In genomic region chr1:43980255-43981134, GRCh38 we compare ENCODE assay signal across 8 cellular contexts. TPM values are rescaled to one million over a fixed set of nuclear protein-coding genes. Genes with fewer than 3 reads are reported as not detected.
DNase-seq lines count a peak whose midpoint lies in the region; ATAC-seq and TF ChIP-seq lines count a peak whose summit lies in the region.

No MANE protein-coding gene starts in this region.

- H3K36me3 ChIP-seq in PC-9 (ENCODE audit: low read depth) (peaks cover 17% of the 10 kb centered on the region), esophagus muscularis mucosa (peaks cover 13 to 49% (median 40%) of the 10 kb centered on the region in 4 donors), psoas muscle (ENCODE audit: insufficient read depth in 1 of 2, low read depth in 1 of 2) (peaks cover 0 to 44% of the 10 kb centered on the region in 2 donors)

- no peak overlapping the region for H2AFZ ChIP-seq in PC-9

- TF ChIP-seq POLR2A in esophagus muscularis mucosa (IDR thresholded peaks at IDR 0.05; ENCODE audit: low read depth) (no peak), GM18505 (IDR thresholded peaks at IDR 0.05; ENCODE audit: borderline replicate concordance, extremely low read depth, insufficient read depth, insufficient read length) (no peak)

- H3K4me1 ChIP-seq in PC-9 (replicated peaks; ENCODE audit: insufficient read depth) (peaks cover 45% of the 10 kb centered on the region), esophagus muscularis mucosa (peaks cover 40 to 60% (median 49%) of the 10 kb centered on the region in 4 donors), psoas muscle (peaks cover 27% of the 10 kb centered on the region)

- intact Hi-C loops in PC-9 (cut with micrococcal nuclease; ENCODE audit: unreplicated experiment) (loop anchor here (1.0 kb wide), 1 partner anchor 11 kb away; the partner anchor contains the start of gene CCDC24), esophagus muscularis mucosa (cut with DNase I) (no loop called here), psoas muscle (cut with DNase I) (no loop called here)

- WGBS in esophagus muscularis mucosa, result 70% methylated on average over 9 of the region's 13 CpGs
- 55 to 60% (median 57%) methylated on average over 13 of the region's 13 CpGs for WGBS in psoas muscle, 3 donors

- no peaks in the 10 kb centered on the region for H3K9me3 ChIP-seq in PC-9 (ENCODE audit: insufficient read depth, low read depth)
- H3K9me3 ChIP-seq in esophagus muscularis mucosa, result no peaks in the 10 kb centered on the region
- no peaks in the 10 kb centered on the region for H3K9me3 ChIP-seq in psoas muscle

- peak overlapping the region; percentile 38; the same call in 1 of the 2 replicates for H3K27ac ChIP-seq in PC-9
- H3K27ac ChIP-seq in esophagus muscularis mucosa (replicated peaks in 1 of 4), result peak overlapping the region; percentile 57 to 75 (median 63)
- peak overlapping the region; percentile 74 for H3K27ac ChIP-seq in psoas muscle

- H3K9me2 ChIP-seq in PC-9 (ENCODE audit: insufficient read depth), result no peaks in the 10 kb centered on the region

- peak overlapping the region; percentile 88 for H3K4me2 ChIP-seq in PC-9

- H4K20me1 ChIP-seq in PC-9 (ENCODE audit: insufficient read depth), result peaks cover 12% of the 10 kb centered on the region; the same call in 1 of the 2 replicates

- POLR2A ChIA-PET in PC-9 (lab: Charles Lee; ENCODE audit: unreplicated experiment), result no interaction called here

- CTCF ChIA-PET in PC-9 (lab: Charles Lee), result interaction anchor here (0.5 kb wide), 1 partner anchor 45 kb away, joined by 4 read pairs; no protein-coding TSS in a partner anchor

- H3F3A ChIP-seq in PC-9 (ENCODE audit: insufficient read depth, low read depth), result peaks cover 33% of the 10 kb centered on the region; the same call in 1 of the 2 replicates

- no peak for TF ChIP-seq CTCF in PC-9 (conservative IDR thresholded peaks at IDR 0.05)
- no peak for TF ChIP-seq CTCF in esophagus muscularis mucosa (IDR thresholded peaks at IDR 0.05)
- no peak for TF ChIP-seq CTCF in psoas muscle (IDR thresholded peaks at IDR 0.05)

- no peak for ATAC-seq in psoas muscle
- ATAC-seq in GM18505 (IDR thresholded peaks at IDR 0.05; ENCODE audit: unreplicated experiment), result no peak

- H3K4me3 ChIP-seq in PC-9, result peak overlapping the region; percentile 81
- peak overlapping the region; percentile 72 to 89 (median 83) for H3K4me3 ChIP-seq in esophagus muscularis mucosa
- peak overlapping the region; percentile 94 for H3K4me3 ChIP-seq in psoas muscle

- H3K27me3 ChIP-seq in PC-9 (ENCODE audit: insufficient read depth, low read depth) (no peaks in the 10 kb centered on the region), esophagus muscularis mucosa (no peaks in the 10 kb centered on the region), psoas muscle (ENCODE audit: insufficient read depth in 3 of 3, low read length in 2 of 3) (no peaks in the 10 kb centered on the region)

- DNase-seq in GM03348 (ENCODE audit: low spot score) (peak; percentile 39), PC-9 (peak in 1 of 2 experiments; percentile 55), esophagus muscularis mucosa (ENCODE audit: extremely low spot score) (no peak), psoas muscle (no peak), NCI-H82 treated with DMSO at 0.1 percent for 48 hours (lab: John Stamatoyannopoulos, UW; ENCODE audit: unreplicated experiment) (no peak), NCI-H187 treated with DMSO at 0.1 percent for 48 hours (lab: John Stamatoyannopoulos, UW) (no peak), D341Med (ENCODE audit: low spot score) (no peak)

- no TSS peak for BruUV-seq in PC-9 (replicated peaks; lab: Mats Ljungman, UMichigan)

- TF ChIP-seq EP300 in esophagus muscularis mucosa (IDR thresholded peaks at IDR 0.05), result no peak

- H3K79me2 ChIP-seq in PC-9 (ENCODE audit: low read depth), result peaks cover 63% of the 10 kb centered on the region

RNA-seq across cellular contexts. Expression of gene B4GALT2, which starts 1.5 kb away (rescaled TPM):
- total RNA-seq in PC-9 (2021), result 66.2 and 72.9 TPM in 2 replicates
- total RNA-seq in esophagus muscularis mucosa, result 10 to 100 TPM; 45.3 to 94.5 (median 77.5) TPM
- total RNA-seq in psoas muscle, result 10 to 100 TPM; 33.5 to 54.9 (median 50.7) TPM
- polyA plus RNA-seq in psoas muscle, result 10 to 100 TPM; 57.1 to 81.0 (median 60.2) TPM

RNA-seq across cellular contexts. Expression of gene ATP6V0B, which starts 5.7 kb away (rescaled TPM):
- total RNA-seq in PC-9 (2021) (110 and 125 TPM in 2 replicates), esophagus muscularis mucosa (100 to 1,000 TPM in 1 of 4 donors, 10 to 100 TPM in 3; 68.1 to 122 (median 98.2) TPM), psoas muscle (100 to 1,000 TPM in 3 of 4 donors, 10 to 100 TPM in 1; 87.9 to 133 (median 106) TPM)
- 100 to 1,000 TPM; 159 to 260 (median 236) TPM for polyA plus RNA-seq in psoas muscle

RNA-seq across cellular contexts. Expression of gene DPH2, which starts 10.7 kb away (rescaled TPM):
- total RNA-seq in PC-9 (2021) (32.8 and 37.8 TPM in 2 replicates), esophagus muscularis mucosa (10 to 100 TPM; 13.7 to 29.2 (median 19.2) TPM), psoas muscle (10 to 100 TPM; 37.8 to 62.9 (median 44.3) TPM)
- polyA plus RNA-seq in psoas muscle, result 100 to 1,000 TPM in 1 of 3 donors, 10 to 100 TPM in 2; 53.7 to 123 (median 87.6) TPM

RNA-seq across cellular contexts. Expression of gene CCDC24, which starts 10.9 kb away (rescaled TPM):
- 47.9 and 56.5 TPM in 2 replicates for total RNA-seq in PC-9 (2021)
- total RNA-seq in esophagus muscularis mucosa, result 1 to 10 TPM; 6.2 to 7.3 (median 6.7) TPM
- 1 to 10 TPM; 1.1 to 1.9 (median 1.6) TPM for total RNA-seq in psoas muscle
- 1 to 10 TPM in 2 of 3 donors, under 1 TPM in 1; 0.83 to 3.9 (median 2.3) TPM for polyA plus RNA-seq in psoas muscle

RNA-seq across cellular contexts. Expression of gene IPO13, which starts 33.7 kb away (rescaled TPM):
- total RNA-seq in PC-9 (2021) (25.0 and 27.2 TPM in 2 replicates), esophagus muscularis mucosa (10 to 100 TPM; 24.5 to 39.9 (median 29.1) TPM), psoas muscle (100 to 1,000 TPM in 3 of 4 donors, 10 to 100 TPM in 1; 92.4 to 140 (median 108) TPM)
- polyA plus RNA-seq in psoas muscle, result 10 to 100 TPM; 26.8 to 93.0 (median 41.5) TPM
